Comparison of ENCODE assay signal across 1 cellular context in the genomic region with DNA sequence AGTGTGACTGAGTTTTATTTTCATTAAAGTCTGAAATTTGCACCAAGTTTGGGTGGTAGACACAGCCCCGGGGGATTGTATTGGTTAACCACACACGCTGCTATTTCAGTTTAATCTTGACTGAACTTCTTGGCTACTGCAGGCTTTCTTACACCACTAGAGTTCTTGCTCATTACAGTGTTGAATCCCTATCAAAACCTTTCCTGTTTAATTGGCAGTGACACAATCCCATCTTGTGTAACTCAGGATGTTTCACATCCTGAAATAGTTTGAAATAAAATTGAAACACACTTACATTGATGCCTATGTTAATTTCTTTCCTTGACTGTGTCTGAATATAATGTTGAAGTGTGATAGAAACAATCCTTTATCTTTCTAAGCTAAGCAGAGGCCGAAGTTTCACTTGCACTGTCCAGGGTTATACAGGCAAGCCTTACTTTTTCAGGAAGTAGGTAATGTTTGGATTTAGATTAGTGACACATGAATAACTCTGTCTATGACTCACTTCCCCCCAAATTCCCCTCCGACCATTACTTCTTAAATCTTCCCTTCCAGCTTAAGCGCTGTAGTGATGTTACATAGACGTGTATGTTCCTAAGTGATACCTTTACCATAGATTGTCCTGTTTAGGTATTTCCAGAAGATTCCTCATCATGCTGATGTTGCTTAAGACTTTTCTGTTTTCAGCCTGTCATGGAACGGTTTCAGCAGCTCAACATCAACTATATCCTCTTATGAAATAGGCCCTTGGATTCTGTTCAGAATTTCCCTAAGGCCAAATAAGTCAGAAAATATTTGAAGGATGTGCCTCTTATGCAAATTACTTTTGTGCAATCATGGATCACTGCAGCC.
TF ChIP-seq lines count a peak whose summit lies in the region.

No MANE protein-coding gene starts in this region.

TF ChIP-seq in HEK293, 187 proteins besides CTCF, POLR2A, EP300 and RAD21:
- TF ChIP-seq, protein P1, sequence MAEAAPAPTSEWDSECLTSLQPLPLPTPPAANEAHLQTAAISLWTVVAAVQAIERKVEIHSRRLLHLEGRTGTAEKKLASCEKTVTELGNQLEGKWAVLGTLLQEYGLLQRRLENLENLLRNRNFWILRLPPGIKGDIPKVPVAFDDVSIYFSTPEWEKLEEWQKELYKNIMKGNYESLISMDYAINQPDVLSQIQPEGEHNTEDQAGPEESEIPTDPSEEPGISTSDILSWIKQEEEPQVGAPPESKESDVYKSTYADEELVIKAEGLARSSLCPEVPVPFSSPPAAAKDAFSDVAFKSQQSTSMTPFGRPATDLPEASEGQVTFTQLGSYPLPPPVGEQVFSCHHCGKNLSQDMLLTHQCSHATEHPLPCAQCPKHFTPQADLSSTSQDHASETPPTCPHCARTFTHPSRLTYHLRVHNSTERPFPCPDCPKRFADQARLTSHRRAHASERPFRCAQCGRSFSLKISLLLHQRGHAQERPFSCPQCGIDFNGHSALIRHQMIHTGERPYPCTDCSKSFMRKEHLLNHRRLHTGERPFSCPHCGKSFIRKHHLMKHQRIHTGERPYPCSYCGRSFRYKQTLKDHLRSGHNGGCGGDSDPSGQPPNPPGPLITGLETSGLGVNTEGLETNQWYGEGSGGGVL (tag by site-specific recombination; IDR thresholded peaks at IDR 0.05), result peak; percentile 72
- TF ChIP-seq OSR2 (tag by site-specific recombination; IDR thresholded peaks at IDR 0.05) (peak; percentile 53; the same call in 1 of the 2 replicates), OVOL3 (tag by site-specific recombination; IDR thresholded peaks at IDR 0.05) (no peak), ZNF629 (tag by site-specific recombination; IDR thresholded peaks at IDR 0.05) (peak; percentile 70), ZNF549 (tag by site-specific recombination; IDR thresholded peaks at IDR 0.05) (no peak), ZNF600 (tag by site-specific recombination; IDR thresholded peaks at IDR 0.05) (peak; percentile 82), ZNF561 (tag by site-specific recombination; IDR thresholded peaks at IDR 0.05; ENCODE audit: borderline replicate concordance) (no peak), ZNF202 (tag by site-specific recombination; IDR thresholded peaks at IDR 0.05; ENCODE audit: borderline replicate concordance) (no peak), ZNF10 (tag by site-specific recombination; IDR thresholded peaks at IDR 0.05) (no peak), ZNF366 (tag by site-specific recombination; conservative IDR thresholded peaks at IDR 0.05) (0 out of 2 replicates have a peak, but pooled peaks have one; percentile 20), ZBTB21 (tag by site-specific recombination; IDR thresholded peaks at IDR 0.05) (0 out of 2 replicates have a peak, but pooled peaks have one; percentile 34), HOXC10 (CRISPR knock-in tag; IDR thresholded peaks at IDR 0.05) (no peak), BCL11B (tag by site-specific recombination; IDR thresholded peaks at IDR 0.05; ENCODE audit: low read depth) (no peak), ZNF776 (tag by site-specific recombination; IDR thresholded peaks at IDR 0.05; ENCODE audit: borderline replicate concordance) (no peak), SP7 (tag by site-specific recombination; IDR thresholded peaks at IDR 0.05) (peak; percentile 24; the same call in 1 of the 2 replicates), ZNF558 (tag by site-specific recombination; IDR thresholded peaks at IDR 0.05) (0 out of 2 replicates have a peak, but pooled peaks have one; percentile 23), ZNF404 (tag by site-specific recombination; IDR thresholded peaks at IDR 0.05) (no peak)
- TF ChIP-seq, protein P2, sequence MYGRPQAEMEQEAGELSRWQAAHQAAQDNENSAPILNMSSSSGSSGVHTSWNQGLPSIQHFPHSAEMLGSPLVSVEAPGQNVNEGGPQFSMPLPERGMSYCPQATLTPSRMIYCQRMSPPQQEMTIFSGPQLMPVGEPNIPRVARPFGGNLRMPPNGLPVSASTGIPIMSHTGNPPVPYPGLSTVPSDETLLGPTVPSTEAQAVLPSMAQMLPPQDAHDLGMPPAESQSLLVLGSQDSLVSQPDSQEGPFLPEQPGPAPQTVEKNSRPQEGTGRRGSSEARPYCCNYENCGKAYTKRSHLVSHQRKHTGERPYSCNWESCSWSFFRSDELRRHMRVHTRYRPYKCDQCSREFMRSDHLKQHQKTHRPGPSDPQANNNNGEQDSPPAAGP (tag by site-specific recombination; IDR thresholded peaks at IDR 0.05), result no peak
- TF ChIP-seq, protein P3, sequence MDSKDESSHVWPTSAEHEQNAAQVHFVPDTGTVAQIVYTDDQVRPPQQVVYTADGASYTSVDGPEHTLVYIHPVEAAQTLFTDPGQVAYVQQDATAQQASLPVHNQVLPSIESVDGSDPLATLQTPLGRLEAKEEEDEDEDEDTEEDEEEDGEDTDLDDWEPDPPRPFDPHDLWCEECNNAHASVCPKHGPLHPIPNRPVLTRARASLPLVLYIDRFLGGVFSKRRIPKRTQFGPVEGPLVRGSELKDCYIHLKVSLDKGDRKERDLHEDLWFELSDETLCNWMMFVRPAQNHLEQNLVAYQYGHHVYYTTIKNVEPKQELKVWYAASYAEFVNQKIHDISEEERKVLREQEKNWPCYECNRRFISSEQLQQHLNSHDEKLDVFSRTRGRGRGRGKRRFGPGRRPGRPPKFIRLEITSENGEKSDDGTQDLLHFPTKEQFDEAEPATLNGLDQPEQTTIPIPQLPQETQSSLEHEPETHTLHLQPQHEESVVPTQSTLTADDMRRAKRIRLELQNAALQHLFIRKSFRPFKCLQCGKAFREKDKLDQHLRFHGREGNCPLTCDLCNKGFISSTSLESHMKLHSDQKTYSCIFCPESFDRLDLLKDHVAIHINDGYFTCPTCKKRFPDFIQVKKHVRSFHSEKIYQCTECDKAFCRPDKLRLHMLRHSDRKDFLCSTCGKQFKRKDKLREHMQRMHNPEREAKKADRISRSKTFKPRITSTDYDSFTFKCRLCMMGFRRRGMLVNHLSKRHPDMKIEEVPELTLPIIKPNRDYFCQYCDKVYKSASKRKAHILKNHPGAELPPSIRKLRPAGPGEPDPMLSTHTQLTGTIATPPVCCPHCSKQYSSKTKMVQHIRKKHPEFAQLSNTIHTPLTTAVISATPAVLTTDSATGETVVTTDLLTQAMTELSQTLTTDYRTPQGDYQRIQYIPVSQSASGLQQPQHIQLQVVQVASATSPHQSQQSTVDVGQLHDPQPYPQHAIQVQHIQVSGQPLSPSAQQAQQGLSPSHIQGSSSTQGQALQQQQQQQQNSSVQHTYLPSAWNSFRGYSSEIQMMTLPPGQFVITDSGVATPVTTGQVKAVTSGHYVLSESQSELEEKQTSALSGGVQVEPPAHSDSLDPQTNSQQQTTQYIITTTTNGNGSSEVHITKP (tag by site-specific recombination; IDR thresholded peaks at IDR 0.05), result peak; percentile 51
- TF ChIP-seq, protein P4, sequence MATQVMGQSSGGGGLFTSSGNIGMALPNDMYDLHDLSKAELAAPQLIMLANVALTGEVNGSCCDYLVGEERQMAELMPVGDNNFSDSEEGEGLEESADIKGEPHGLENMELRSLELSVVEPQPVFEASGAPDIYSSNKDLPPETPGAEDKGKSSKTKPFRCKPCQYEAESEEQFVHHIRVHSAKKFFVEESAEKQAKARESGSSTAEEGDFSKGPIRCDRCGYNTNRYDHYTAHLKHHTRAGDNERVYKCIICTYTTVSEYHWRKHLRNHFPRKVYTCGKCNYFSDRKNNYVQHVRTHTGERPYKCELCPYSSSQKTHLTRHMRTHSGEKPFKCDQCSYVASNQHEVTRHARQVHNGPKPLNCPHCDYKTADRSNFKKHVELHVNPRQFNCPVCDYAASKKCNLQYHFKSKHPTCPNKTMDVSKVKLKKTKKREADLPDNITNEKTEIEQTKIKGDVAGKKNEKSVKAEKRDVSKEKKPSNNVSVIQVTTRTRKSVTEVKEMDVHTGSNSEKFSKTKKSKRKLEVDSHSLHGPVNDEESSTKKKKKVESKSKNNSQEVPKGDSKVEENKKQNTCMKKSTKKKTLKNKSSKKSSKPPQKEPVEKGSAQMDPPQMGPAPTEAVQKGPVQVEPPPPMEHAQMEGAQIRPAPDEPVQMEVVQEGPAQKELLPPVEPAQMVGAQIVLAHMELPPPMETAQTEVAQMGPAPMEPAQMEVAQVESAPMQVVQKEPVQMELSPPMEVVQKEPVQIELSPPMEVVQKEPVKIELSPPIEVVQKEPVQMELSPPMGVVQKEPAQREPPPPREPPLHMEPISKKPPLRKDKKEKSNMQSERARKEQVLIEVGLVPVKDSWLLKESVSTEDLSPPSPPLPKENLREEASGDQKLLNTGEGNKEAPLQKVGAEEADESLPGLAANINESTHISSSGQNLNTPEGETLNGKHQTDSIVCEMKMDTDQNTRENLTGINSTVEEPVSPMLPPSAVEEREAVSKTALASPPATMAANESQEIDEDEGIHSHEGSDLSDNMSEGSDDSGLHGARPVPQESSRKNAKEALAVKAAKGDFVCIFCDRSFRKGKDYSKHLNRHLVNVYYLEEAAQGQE (tag by site-specific recombination; IDR thresholded peaks at IDR 0.05), result peak; percentile 35; the same call in 1 of the 2 replicates
- TF ChIP-seq, protein P5, sequence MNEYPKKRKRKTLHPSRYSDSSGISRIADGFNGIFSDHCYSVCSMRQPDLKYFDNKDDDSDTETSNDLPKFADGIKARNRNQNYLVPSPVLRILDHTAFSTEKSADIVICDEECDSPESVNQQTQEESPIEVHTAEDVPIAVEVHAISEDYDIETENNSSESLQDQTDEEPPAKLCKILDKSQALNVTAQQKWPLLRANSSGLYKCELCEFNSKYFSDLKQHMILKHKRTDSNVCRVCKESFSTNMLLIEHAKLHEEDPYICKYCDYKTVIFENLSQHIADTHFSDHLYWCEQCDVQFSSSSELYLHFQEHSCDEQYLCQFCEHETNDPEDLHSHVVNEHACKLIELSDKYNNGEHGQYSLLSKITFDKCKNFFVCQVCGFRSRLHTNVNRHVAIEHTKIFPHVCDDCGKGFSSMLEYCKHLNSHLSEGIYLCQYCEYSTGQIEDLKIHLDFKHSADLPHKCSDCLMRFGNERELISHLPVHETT (tag by site-specific recombination; IDR thresholded peaks at IDR 0.05), result no peak
TF ChIP-seq in HEK293: peak in this region for 10.
